1 cellular context compared by ENCODE assay signal in genomic region chr16:22321340-22322001, GRCh38.
TF ChIP-seq lines count a peak whose summit lies in the region.

No MANE protein-coding gene starts in this region.

TF ChIP-seq in HepG2, 621 proteins besides CTCF, POLR2A, EP300 and RAD21 (continued from another document):
- TF ChIP-seq, protein P1, sequence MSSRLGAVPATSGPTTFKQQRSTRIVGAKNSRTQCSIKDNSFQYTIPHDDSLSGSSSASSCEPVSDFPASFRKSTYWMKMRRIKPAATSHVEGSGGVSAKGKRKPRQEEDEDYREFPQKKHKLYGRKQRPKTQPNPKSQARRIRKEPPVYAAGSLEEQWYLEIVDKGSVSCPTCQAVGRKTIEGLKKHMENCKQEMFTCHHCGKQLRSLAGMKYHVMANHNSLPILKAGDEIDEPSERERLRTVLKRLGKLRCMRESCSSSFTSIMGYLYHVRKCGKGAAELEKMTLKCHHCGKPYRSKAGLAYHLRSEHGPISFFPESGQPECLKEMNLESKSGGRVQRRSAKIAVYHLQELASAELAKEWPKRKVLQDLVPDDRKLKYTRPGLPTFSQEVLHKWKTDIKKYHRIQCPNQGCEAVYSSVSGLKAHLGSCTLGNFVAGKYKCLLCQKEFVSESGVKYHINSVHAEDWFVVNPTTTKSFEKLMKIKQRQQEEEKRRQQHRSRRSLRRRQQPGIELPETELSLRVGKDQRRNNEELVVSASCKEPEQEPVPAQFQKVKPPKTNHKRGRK (CRISPR knock-in tag; IDR thresholded peaks at IDR 0.05): 0 out of 2 replicates have a peak, but pooled peaks have one; percentile 58
- TF ChIP-seq ZFY (CRISPR knock-in tag; IDR thresholded peaks at IDR 0.05) (0 out of 2 replicates have a peak, but pooled peaks have one; percentile 10), REL (CRISPR knock-in tag; conservative IDR thresholded peaks at IDR 0.05) (0 out of 2 replicates have a peak, but pooled peaks have one; percentile 55), TBP (CRISPR knock-in tag; IDR thresholded peaks at IDR 0.05) (0 out of 2 replicates have a peak, but pooled peaks have one; percentile 74), KLF16 (CRISPR knock-in tag; IDR thresholded peaks at IDR 0.05) (peak in 1 of 2 experiments; percentile 65; a peak in 1 of 4 replicates), TP53 (CRISPR knock-in tag; conservative IDR thresholded peaks at IDR 0.05) (peak; percentile 56; the same call in 1 of the 2 replicates), DNMT3B (CRISPR knock-in tag; conservative IDR thresholded peaks at IDR 0.05) (no peak), ZNF839 (CRISPR knock-in tag; IDR thresholded peaks at IDR 0.05; ENCODE audit: borderline replicate concordance) (0 out of 2 replicates have a peak, but pooled peaks have one; percentile 31), ZNF83 (CRISPR knock-in tag; IDR thresholded peaks at IDR 0.05; ENCODE audit: borderline replicate concordance) (no peak), GFI1 (CRISPR knock-in tag; IDR thresholded peaks at IDR 0.05; ENCODE audit: borderline replicate concordance) (no peak), SKI (IDR thresholded peaks at IDR 0.05; ENCODE audit: partially characterized antibody) (no peak), TCF12 (IDR thresholded peaks at IDR 0.05) (no peak), TCF12 (CRISPR knock-in tag; IDR thresholded peaks at IDR 0.05) (no peak), MXD1 (CRISPR knock-in tag; IDR thresholded peaks at IDR 0.05) (no peak), ZFP37 (CRISPR knock-in tag; IDR thresholded peaks at IDR 0.05; ENCODE audit: borderline replicate concordance) (0 out of 2 replicates have a peak, but pooled peaks have one; percentile 25), ZNF704 (CRISPR knock-in tag; IDR thresholded peaks at IDR 0.05; ENCODE audit: borderline replicate concordance) (no peak), ZBTB20 (CRISPR knock-in tag; IDR thresholded peaks at IDR 0.05; ENCODE audit: borderline replicate concordance, low read depth) (0 out of 2 replicates have a peak, but pooled peaks have one; percentile 24), SOX5 (CRISPR knock-in tag; IDR thresholded peaks at IDR 0.05; ENCODE audit: borderline replicate concordance) (0 out of 2 replicates have a peak, but pooled peaks have one; percentile 26), MTERF4 (CRISPR knock-in tag; IDR thresholded peaks at IDR 0.05) (no peak), SRY (CRISPR knock-in tag; IDR thresholded peaks at IDR 0.05) (0 out of 2 replicates have a peak, but pooled peaks have one; percentile 65), CBX2 (IDR thresholded peaks at IDR 0.05; ENCODE audit: low read depth, low read length) (no peak), CBX2 (CRISPR knock-in tag; IDR thresholded peaks at IDR 0.05; ENCODE audit: low read depth) (no peak), CREM (IDR thresholded peaks at IDR 0.05) (no peak), CREM (CRISPR knock-in tag; IDR thresholded peaks at IDR 0.05) (no peak), ZNF720 (CRISPR knock-in tag; IDR thresholded peaks at IDR 0.05) (no peak), HMGA1 (CRISPR knock-in tag; conservative IDR thresholded peaks at IDR 0.05) (no peak), ZNF580 (CRISPR knock-in tag; IDR thresholded peaks at IDR 0.05; ENCODE audit: borderline replicate concordance, low read depth) (no peak), PRDM4 (CRISPR knock-in tag; IDR thresholded peaks at IDR 0.05; ENCODE audit: borderline replicate concordance) (no peak), XBP1 (CRISPR knock-in tag; IDR thresholded peaks at IDR 0.05) (no peak), HHEX (CRISPR knock-in tag; IDR thresholded peaks at IDR 0.05) (no peak), CBFB (CRISPR knock-in tag; IDR thresholded peaks at IDR 0.05) (0 out of 2 replicates have a peak, but pooled peaks have one; percentile 15), STAG1 (CRISPR knock-in tag; IDR thresholded peaks at IDR 0.05) (peak; percentile 100), MZF1 (CRISPR knock-in tag; IDR thresholded peaks at IDR 0.05; ENCODE audit: borderline replicate concordance) (peak; percentile 40; the same call in 1 of the 2 replicates), MNT (IDR thresholded peaks at IDR 0.05) (no peak), ZNF878 (CRISPR knock-in tag; IDR thresholded peaks at IDR 0.05) (no peak), HMG20A (CRISPR knock-in tag; IDR thresholded peaks at IDR 0.05; ENCODE audit: borderline replicate concordance) (no peak), ZNF33A (CRISPR knock-in tag; IDR thresholded peaks at IDR 0.05; ENCODE audit: borderline replicate concordance) (no peak), ZNF569 (CRISPR knock-in tag; IDR thresholded peaks at IDR 0.05; ENCODE audit: borderline replicate concordance) (no peak), ZSCAN21 (CRISPR knock-in tag; IDR thresholded peaks at IDR 0.05; ENCODE audit: borderline replicate concordance) (peak; percentile 51; the same call in 1 of the 2 replicates)
- TF ChIP-seq, protein P2, sequence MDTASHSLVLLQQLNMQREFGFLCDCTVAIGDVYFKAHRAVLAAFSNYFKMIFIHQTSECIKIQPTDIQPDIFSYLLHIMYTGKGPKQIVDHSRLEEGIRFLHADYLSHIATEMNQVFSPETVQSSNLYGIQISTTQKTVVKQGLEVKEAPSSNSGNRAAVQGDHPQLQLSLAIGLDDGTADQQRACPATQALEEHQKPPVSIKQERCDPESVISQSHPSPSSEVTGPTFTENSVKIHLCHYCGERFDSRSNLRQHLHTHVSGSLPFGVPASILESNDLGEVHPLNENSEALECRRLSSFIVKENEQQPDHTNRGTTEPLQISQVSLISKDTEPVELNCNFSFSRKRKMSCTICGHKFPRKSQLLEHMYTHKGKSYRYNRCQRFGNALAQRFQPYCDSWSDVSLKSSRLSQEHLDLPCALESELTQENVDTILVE (CRISPR knock-in tag; IDR thresholded peaks at IDR 0.05): no peak
- TF ChIP-seq, protein P3, sequence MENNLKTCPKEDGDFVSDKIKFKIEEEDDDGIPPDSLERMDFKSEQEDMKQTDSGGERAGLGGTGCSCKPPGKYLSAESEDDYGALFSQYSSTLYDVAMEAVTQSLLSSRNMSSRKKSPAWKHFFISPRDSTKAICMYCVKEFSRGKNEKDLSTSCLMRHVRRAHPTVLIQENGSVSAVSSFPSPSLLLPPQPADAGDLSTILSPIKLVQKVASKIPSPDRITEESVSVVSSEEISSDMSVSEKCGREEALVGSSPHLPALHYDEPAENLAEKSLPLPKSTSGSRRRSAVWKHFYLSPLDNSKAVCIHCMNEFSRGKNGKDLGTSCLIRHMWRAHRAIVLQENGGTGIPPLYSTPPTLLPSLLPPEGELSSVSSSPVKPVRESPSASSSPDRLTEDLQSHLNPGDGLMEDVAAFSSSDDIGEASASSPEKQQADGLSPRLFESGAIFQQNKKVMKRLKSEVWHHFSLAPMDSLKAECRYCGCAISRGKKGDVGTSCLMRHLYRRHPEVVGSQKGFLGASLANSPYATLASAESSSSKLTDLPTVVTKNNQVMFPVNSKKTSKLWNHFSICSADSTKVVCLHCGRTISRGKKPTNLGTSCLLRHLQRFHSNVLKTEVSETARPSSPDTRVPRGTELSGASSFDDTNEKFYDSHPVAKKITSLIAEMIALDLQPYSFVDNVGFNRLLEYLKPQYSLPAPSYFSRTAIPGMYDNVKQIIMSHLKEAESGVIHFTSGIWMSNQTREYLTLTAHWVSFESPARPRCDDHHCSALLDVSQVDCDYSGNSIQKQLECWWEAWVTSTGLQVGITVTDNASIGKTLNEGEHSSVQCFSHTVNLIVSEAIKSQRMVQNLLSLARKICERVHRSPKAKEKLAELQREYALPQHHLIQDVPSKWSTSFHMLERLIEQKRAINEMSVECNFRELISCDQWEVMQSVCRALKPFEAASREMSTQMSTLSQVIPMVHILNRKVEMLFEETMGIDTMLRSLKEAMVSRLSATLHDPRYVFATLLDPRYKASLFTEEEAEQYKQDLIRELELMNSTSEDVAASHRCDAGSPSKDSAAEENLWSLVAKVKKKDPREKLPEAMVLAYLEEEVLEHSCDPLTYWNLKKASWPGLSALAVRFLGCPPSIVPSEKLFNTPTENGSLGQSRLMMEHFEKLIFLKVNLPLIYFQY (CRISPR knock-in tag; IDR thresholded peaks at IDR 0.05; ENCODE audit: borderline replicate concordance): 0 out of 2 replicates have a peak, but pooled peaks have one; percentile 45
- TF ChIP-seq, protein P4, sequence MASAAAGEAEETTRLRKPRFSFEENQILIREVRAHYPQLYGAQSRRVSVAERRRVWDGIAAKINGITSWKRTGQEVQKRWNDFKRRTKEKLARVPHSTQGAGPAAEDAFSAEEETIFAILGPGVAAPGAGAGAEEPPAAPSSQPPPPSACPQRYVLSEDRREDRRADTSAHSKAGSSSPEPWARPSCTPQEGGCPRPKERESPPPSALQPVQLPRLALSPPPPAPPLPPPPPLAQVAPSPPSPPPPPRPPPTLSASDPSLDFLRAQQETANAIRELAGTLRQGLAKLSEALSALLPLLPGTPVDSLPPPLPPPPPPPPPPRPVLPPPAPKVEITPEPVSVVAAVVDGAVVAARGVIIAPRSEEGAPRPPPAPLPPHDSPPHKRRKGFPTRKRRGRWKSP (CRISPR knock-in tag; IDR thresholded peaks at IDR 0.05): no peak
